ENCODE assay signal across 12 cellular contexts in the genomic region with DNA sequence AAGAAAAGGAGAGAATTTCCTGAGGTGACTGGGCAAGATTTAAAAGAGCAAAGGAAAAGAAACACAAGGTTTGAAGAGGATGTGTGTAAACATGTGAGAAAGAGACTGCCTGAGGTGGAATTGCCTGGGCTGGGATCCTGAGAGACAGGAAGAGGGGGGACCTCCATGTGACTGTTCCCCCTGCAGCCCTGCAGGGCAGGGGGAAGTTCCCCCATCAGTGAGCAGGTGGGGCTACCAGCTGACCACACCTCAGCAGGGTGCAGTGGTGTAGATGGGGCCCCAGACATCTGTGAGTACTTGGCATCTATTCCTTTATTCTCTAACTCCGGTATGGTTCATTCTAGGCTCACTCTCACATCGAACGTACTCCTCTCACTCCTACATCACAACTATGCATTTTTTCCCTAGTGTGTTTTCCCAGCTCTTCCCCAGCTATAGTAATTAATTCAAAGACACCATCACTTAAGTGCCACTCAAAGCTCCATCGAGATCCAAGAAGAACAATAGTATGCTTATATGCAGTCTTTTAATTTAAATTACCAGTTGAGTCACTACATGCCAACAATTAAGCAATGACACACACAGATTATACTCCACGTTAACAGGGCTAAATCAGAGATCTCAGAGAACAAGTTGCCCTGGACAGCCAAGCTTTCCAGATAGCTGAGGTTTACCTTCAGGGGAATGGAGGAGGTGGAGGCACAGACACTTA. TPM values are rescaled to one million over a fixed set of nuclear protein-coding genes. Genes with fewer than 3 reads are reported as not detected.
DNase-seq lines count a peak whose midpoint lies in the region; ATAC-seq, FAIRE-seq and TF ChIP-seq lines count a peak whose summit lies in the region.
"Had no signal": no experiment of that assay in that cellular context is flagged by ENCODE, and none has a peak within 500 bp of the region (broad histone marks: within the 10 kb centered on the region; RNA-seq: fewer than 3 reads in every experiment).

No MANE protein-coding gene starts in this region.

- 68 to 81% methylated on average over 3 of the region's 5 CpGs for WGBS in mesodermal cell (ENCODE audit: insufficient coverage in 2 of 2), 2 experiments
- WGBS in lower leg skin, 2 donors = 24 to 32% methylated on average over 5 of the region's 5 CpGs

- H3K9me3 Mint-ChIP-seq in astrocyte (ENCODE audit: unreplicated experiment) = no peaks in the 10 kb centered on the region

- H3K27ac ChIP-seq in astrocyte (ENCODE audit: low read depth, low read length) = peak overlapping the region; percentile 30
- H3K27ac ChIP-seq in mesodermal cell (ENCODE audit: low read depth, low read length, severe bottlenecking) = peak overlapping the region; percentile 62

- peaks cover 15% of the 10 kb centered on the region for H3K4me1 Mint-ChIP-seq in astrocyte (ENCODE audit: low read depth, unreplicated experiment)

- no peak for TF ChIP-seq POLR2A in lower leg skin (IDR thresholded peaks at IDR 0.05)

- H3K36me3 ChIP-seq in astrocyte (ENCODE audit: insufficient read depth, low read length) (no peaks in the 10 kb centered on the region), mesodermal cell (ENCODE audit: control insufficient read depth, insufficient read depth, low read length) (peaks cover 14% of the 10 kb centered on the region)

- intact Hi-C loops in lower leg skin (cut with DNase I; ENCODE audit: low total_unique reads) = no loop called here

- H3K27ac Mint-ChIP-seq in astrocyte (ENCODE audit: unreplicated experiment) = no peak overlapping the region

- no peaks in the 10 kb centered on the region for H3K36me3 Mint-ChIP-seq in astrocyte (ENCODE audit: low read depth, unreplicated experiment)

- no peaks in the 10 kb centered on the region for H3K27me3 Mint-ChIP-seq in astrocyte (ENCODE audit: low read depth, unreplicated experiment)

- H3K9ac ChIP-seq in astrocyte (ENCODE audit: low read length) = no peak overlapping the region

- peak overlapping the region; percentile 30 for H3K4me2 ChIP-seq in astrocyte (ENCODE audit: low read length)

- H3K4me3 Mint-ChIP-seq in astrocyte (ENCODE audit: unreplicated experiment) = no peak overlapping the region

- H3K27me3 ChIP-seq in astrocyte (ENCODE audit: insufficient read depth, low read length) = no peaks in the 10 kb centered on the region

- FAIRE-seq in astrocyte (lab: Jason Lieb, UNC) = no peak

- H3K9me3 ChIP-seq in astrocyte (ENCODE audit: insufficient read depth, low read depth, low read length) (no peaks in the 10 kb centered on the region), mesodermal cell (ENCODE audit: control insufficient read depth, low read length) (no peaks in the 10 kb centered on the region)

- no peak for TF ChIP-seq CTCF in astrocyte (IDR thresholded peaks at IDR 0.05; ENCODE audit: insufficient read depth, low read depth, low read length)
- no peak for TF ChIP-seq CTCF in lower leg skin (IDR thresholded peaks at IDR 0.05)

- H4K20me1 ChIP-seq in astrocyte (ENCODE audit: insufficient read depth, low read length) = peaks cover 48% of the 10 kb centered on the region

- no peak overlapping the region for H2AFZ ChIP-seq in astrocyte (ENCODE audit: low read depth, low read length)

- DNase-seq in H4 (ENCODE audit: low spot score) (peak; percentile 29), NCI-H146 treated with DMSO at 0.1 percent for 48 hours (lab: John Stamatoyannopoulos, UW; ENCODE audit: unreplicated experiment) (peak; percentile 80), astrocyte (ENCODE audit: low read depth) (peak; percentile 55), pons (ENCODE audit: low spot score) (no peak), lower leg skin (ENCODE audit: low spot score in 2 of 2) (no peak)
- DNase-seq: activated CD4-positive, alpha-beta T cell treated with anti-CD3 and anti-CD28 coated beads for 1 hour; cerebellar nuclear complex; NCI-H1930; stimulated activated naive CD4-positive, alpha-beta T cell had no signal

- no peak for ATAC-seq in HG03520 (IDR thresholded peaks at IDR 0.05; ENCODE audit: unreplicated experiment)
- ATAC-seq in GM18867 (IDR thresholded peaks at IDR 0.05; ENCODE audit: unreplicated experiment) = no peak

- H3K4me3 ChIP-seq in astrocyte (ENCODE audit: insufficient read depth, low read depth, low read length) = no peak overlapping the region
- H3K4me3 ChIP-seq in mesodermal cell (ENCODE audit: extremely low read depth, insufficient read depth, low read length, poor library complexity, severe bottlenecking) = no peak overlapping the region
- no peak overlapping the region for H3K4me3 ChIP-seq in lower leg skin (ENCODE audit: low read depth, poor library complexity, severe bottlenecking)

- peaks cover 26% of the 10 kb centered on the region for H3K4me1 ChIP-seq in astrocyte (ENCODE audit: insufficient read depth, low read length)
- H3K4me1 ChIP-seq in mesodermal cell (ENCODE audit: control insufficient read depth, insufficient read depth, low read length, poor library complexity, severe bottlenecking) = peaks cover 22% of the 10 kb centered on the region

- H3K79me2 ChIP-seq in astrocyte (ENCODE audit: insufficient read depth, low read length) = peaks cover 80% of the 10 kb centered on the region

RNA-seq across cellular contexts. Expression of gene LGR4, which starts 42.7 kb away (rescaled TPM):
- 25.1 and 28.5 TPM in 2 replicates for total RNA-seq in H4 (2014; rRNA removed; shearing (Covaris generic))
- total RNA-seq in astrocyte = 50.0 and 54.6 TPM in 2 replicates
- polyA plus RNA-seq in mesodermal cell (2013, experiment 1 of 2) = 63.1 TPM
- polyA plus RNA-seq in mesodermal cell (2013, experiment 2 of 2) = 73.3 TPM
- 10 to 100 TPM; 32.0 to 70.2 (median 50.4) TPM for total RNA-seq in lower leg skin

Comparison
In these comparisons a context has a peak if more than half of its experiments do, and no peak if none do; other contexts are left out.
1. DNase-seq: peak in H4 (single experiment), NCI-H146 treated with DMSO at 0.1 percent for 48 hours (single experiment) and astrocyte (single experiment); none in pons (single experiment) and lower leg skin (0 of 2).